Comparison of ENCODE assay signal across 28 cellular contexts in genomic region chr19:10895363-10895762, GRCh38. TPM values are rescaled to one million over a fixed set of nuclear protein-coding genes. Genes with fewer than 3 reads are reported as not detected.
"Had no signal": no experiment of that assay in that cellular context is flagged by ENCODE, and none has a peak within 500 bp of the region (broad histone marks: within the 10 kb centered on the region; RNA-seq: fewer than 3 reads in every experiment).

No MANE protein-coding gene starts in this region.

- H3K4me2 ChIP-seq: hepatocyte had no signal

- H3K27me3 ChIP-seq: brain microvascular endothelial cell, foreskin keratinocyte, hepatocyte, pancreas, right lobe of liver, testis, upper lobe of left lung had no signal

- H3K27me3 Mint-ChIP-seq: activated naive CD4-positive, alpha-beta T cell treated with anti-CD3 and anti-CD28 coated beads, Interleukin-2, amount 50 U/mL, for 24 hours; natural killer cell treated with Interleukin-12 subunit alpha and Interleukin-12 subunit beta and Interleukin-15 and Interleukin-18, amount 100 ng/mL, for 72 hours; stimulated activated naive B cell treated with anti-CD40 and anti-IgM and Interleukin-4, amounts not matched to agents 10 μg/mL and 1 μg/mL and 100 μg/mL, for 72 hours had no signal

- H3K36me3 ChIP-seq: brain microvascular endothelial cell, pancreas, right lobe of liver, upper lobe of left lung had no signal

- H3K36me3 Mint-ChIP-seq: activated naive CD4-positive, alpha-beta T cell treated with anti-CD3 and anti-CD28 coated beads, Interleukin-2, amount 50 U/mL, for 24 hours; natural killer cell treated with Interleukin-12 subunit alpha and Interleukin-12 subunit beta and Interleukin-15 and Interleukin-18, amount 100 ng/mL, for 72 hours had no signal

- H3K27ac ChIP-seq: brain microvascular endothelial cell, foreskin keratinocyte, hepatocyte, pancreas, right lobe of liver, testis, upper lobe of left lung had no signal

- H2AFZ ChIP-seq: hepatocyte had no signal

- H3K4me3 ChIP-seq: hepatocyte, pancreas, right lobe of liver, testis, upper lobe of left lung had no signal

- H3K9me3 ChIP-seq: pancreas, right lobe of liver, testis, upper lobe of left lung had no signal

- DNase-seq: activated CD4-positive, alpha-beta T cell treated with anti-CD3 and anti-CD28 coated beads for 4 hours; activated CD4-positive, alpha-beta T cell treated with anti-CD3 and anti-CD28 coated beads, Interleukin-2, amount 50 U/mL, for 48 hours; activated CD4-positive, CD25-positive, alpha-beta regulatory T cell; activated CD8-positive, alpha-beta memory T cell treated with anti-CD3 and anti-CD28 coated beads, Interleukin-2, amount 50 U/mL, for 48 hours; activated effector memory CD4-positive, alpha-beta T cell treated with anti-CD3 and anti-CD28 coated beads, Interleukin-2, amount 50 U/mL, for 16 hours; activated T-cell treated with anti-CD3 and anti-CD28 coated beads, Interleukin-2, amount 50 U/mL, for 72 hours; aorta; brain microvascular endothelial cell; central memory CD4-positive, alpha-beta T cell; dermis blood vessel endothelial cell; effector CD8-positive, alpha-beta T cell; foreskin keratinocyte; left ventricle myocardium superior; mammary epithelial cell; midbrain; pancreas; right lobe of liver; small intestine; stimulated activated CD4-positive, alpha-beta T cell treated with anti-CD3 and anti-CD28 coated beads, Interleukin-15, amount 100 ng/mL, for 24 hours; stimulated activated CD4-positive, alpha-beta T cell treated with anti-CD3 and anti-CD28 coated beads, Interleukin-2, amount 100 ng/mL, for 48 hours; stimulated activated CD8-positive, alpha-beta memory T cell treated with anti-CD3 and anti-CD28 coated beads, Interleukin-4, amount 100 ng/mL, for 48 hours; stimulated activated naive B cell treated with anti-CD40 and anti-IgM and Interleukin-4, amounts not matched to agents 10 μg/mL and 1 μg/mL and 100 μg/mL, for 72 hours; T-helper 9 cell; testis; upper lobe of left lung had no signal

- ATAC-seq: activated T-cell treated with anti-CD3 and anti-CD28 coated beads, Interleukin-2, amount 50 U/mL, for 72 hours; foreskin keratinocyte; left ventricle myocardium superior; natural killer cell treated with Interleukin-12 subunit alpha and Interleukin-12 subunit beta and Interleukin-15 and Interleukin-18, amount 100 ng/mL, for 72 hours; pancreas; right lobe of liver; stimulated activated naive B cell treated with anti-CD40 and anti-IgM and Interleukin-4, amounts not matched to agents 10 μg/mL and 1 μg/mL and 100 μg/mL, for 72 hours had no signal

- H3K9me3 Mint-ChIP-seq: activated naive CD4-positive, alpha-beta T cell treated with anti-CD3 and anti-CD28 coated beads, Interleukin-2, amount 50 U/mL, for 24 hours; activated T-cell treated with anti-CD3 and anti-CD28 coated beads, Interleukin-2, amount 50 U/mL, for 72 hours; natural killer cell treated with Interleukin-12 subunit alpha and Interleukin-12 subunit beta and Interleukin-15 and Interleukin-18, amount 100 ng/mL, for 72 hours; stimulated activated naive B cell treated with anti-CD40 and anti-IgM and Interleukin-4, amounts not matched to agents 10 μg/mL and 1 μg/mL and 100 μg/mL, for 72 hours had no signal

- H3K27ac Mint-ChIP-seq: activated naive CD4-positive, alpha-beta T cell treated with anti-CD3 and anti-CD28 coated beads, Interleukin-2, amount 50 U/mL, for 24 hours; activated T-cell treated with anti-CD3 and anti-CD28 coated beads, Interleukin-2, amount 50 U/mL, for 72 hours; natural killer cell treated with Interleukin-12 subunit alpha and Interleukin-12 subunit beta and Interleukin-15 and Interleukin-18, amount 100 ng/mL, for 72 hours; stimulated activated naive B cell treated with anti-CD40 and anti-IgM and Interleukin-4, amounts not matched to agents 10 μg/mL and 1 μg/mL and 100 μg/mL, for 72 hours had no signal

- H3K4me3 Mint-ChIP-seq: activated naive CD4-positive, alpha-beta T cell treated with anti-CD3 and anti-CD28 coated beads, Interleukin-2, amount 50 U/mL, for 24 hours; activated T-cell treated with anti-CD3 and anti-CD28 coated beads, Interleukin-2, amount 50 U/mL, for 72 hours; natural killer cell treated with Interleukin-12 subunit alpha and Interleukin-12 subunit beta and Interleukin-15 and Interleukin-18, amount 100 ng/mL, for 72 hours had no signal

- FAIRE-seq: pancreas, small intestine had no signal

RNA-seq across cellular contexts. Expression of gene C19orf38, which starts 47.1 kb away (rescaled TPM):
- total RNA-seq: dermis blood vessel endothelial cell, foreskin keratinocyte had no signal
